In the genomic region with DNA sequence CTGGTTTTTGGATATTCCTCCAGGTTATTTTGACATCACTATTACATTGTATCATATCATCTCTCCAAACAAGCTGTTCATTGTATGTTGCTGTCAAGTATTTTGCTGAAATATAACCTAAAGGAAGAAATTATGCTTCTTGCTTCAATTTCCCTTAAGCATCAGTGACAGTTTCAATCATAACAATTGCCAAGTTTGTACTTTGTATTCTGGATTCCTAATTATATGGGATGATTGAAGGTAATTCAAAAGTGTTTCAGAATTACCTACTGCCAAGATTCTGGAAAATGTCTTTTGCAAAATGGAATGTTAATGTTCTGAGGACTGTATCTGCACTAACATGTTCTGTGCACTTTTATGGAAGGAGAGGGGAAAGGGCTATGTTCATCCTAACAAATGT, we compare ENCODE assay signal across 24 cellular contexts.
"Had no signal": no experiment of that assay in that cellular context is flagged by ENCODE, and none has a peak within 500 bp of the region (broad histone marks: within the 10 kb centered on the region; RNA-seq: fewer than 3 reads in every experiment).

No MANE protein-coding gene starts in this region.

- H3K36me3 Mint-ChIP-seq: memory B cell, naive B cell had no signal

- H3K36me3 ChIP-seq: gastrocnemius medialis, left ventricle myocardium inferior, lower lobe of right lung, neutrophil, right lobe of liver, spleen, stomach, thoracic aorta, transverse colon had no signal

- H3K9me3 ChIP-seq: gastrocnemius medialis, left ventricle myocardium inferior, lower lobe of right lung, neutrophil, psoas muscle, right lobe of liver, spleen, stomach, thoracic aorta, transverse colon had no signal

- H3K27ac Mint-ChIP-seq: memory B cell, nephron progenitor cell had no signal

- H3K9me3 Mint-ChIP-seq: nephron progenitor cell had no signal

- H3K27me3 Mint-ChIP-seq: memory B cell, naive B cell had no signal

- DNase-seq: cortex of kidney; effector memory CD4-positive, alpha-beta T cell; gastrocnemius medialis; glutamatergic neuron; kidney; left cardiac atrium; left ventricle myocardium inferior; lower lobe of right lung; naive B cell; nephron progenitor cell; psoas muscle; retina; right lobe of liver; spleen; stimulated activated CD4-positive, alpha-beta T cell treated with anti-CD3 and anti-CD28 coated beads, Interleukin-15, amount 100 ng/mL, for 24 hours; stimulated activated CD4-positive, alpha-beta T cell treated with anti-CD3 and anti-CD28 coated beads, Interleukin-2, amount 100 ng/mL, for 24 hours; stimulated activated naive CD4-positive, alpha-beta T cell; stomach; substantia nigra; transverse colon had no signal

- H3K4me3 Mint-ChIP-seq: memory B cell, naive B cell, nephron progenitor cell had no signal

- H3K27ac ChIP-seq: gastrocnemius medialis, left ventricle myocardium inferior, lower lobe of right lung, neutrophil, psoas muscle, right lobe of liver, spleen, stomach, thoracic aorta had no signal

- H3K4me3 ChIP-seq: gastrocnemius medialis, left ventricle myocardium inferior, lower lobe of right lung, psoas muscle, right lobe of liver, spleen, stomach, thoracic aorta, transverse colon had no signal

- H3K4me1 Mint-ChIP-seq: memory B cell, naive B cell had no signal

- ATAC-seq: esophagus mucosa, gastrocnemius medialis, lower lobe of right lung, psoas muscle had no signal

- H3K27me3 ChIP-seq: gastrocnemius medialis, neutrophil, spleen, stomach, transverse colon had no signal

- H3K4me1 ChIP-seq: gastrocnemius medialis, lower lobe of right lung, psoas muscle, right lobe of liver, spleen had no signal
